8 cellular contexts compared by ENCODE assay signal in the genomic region with DNA sequence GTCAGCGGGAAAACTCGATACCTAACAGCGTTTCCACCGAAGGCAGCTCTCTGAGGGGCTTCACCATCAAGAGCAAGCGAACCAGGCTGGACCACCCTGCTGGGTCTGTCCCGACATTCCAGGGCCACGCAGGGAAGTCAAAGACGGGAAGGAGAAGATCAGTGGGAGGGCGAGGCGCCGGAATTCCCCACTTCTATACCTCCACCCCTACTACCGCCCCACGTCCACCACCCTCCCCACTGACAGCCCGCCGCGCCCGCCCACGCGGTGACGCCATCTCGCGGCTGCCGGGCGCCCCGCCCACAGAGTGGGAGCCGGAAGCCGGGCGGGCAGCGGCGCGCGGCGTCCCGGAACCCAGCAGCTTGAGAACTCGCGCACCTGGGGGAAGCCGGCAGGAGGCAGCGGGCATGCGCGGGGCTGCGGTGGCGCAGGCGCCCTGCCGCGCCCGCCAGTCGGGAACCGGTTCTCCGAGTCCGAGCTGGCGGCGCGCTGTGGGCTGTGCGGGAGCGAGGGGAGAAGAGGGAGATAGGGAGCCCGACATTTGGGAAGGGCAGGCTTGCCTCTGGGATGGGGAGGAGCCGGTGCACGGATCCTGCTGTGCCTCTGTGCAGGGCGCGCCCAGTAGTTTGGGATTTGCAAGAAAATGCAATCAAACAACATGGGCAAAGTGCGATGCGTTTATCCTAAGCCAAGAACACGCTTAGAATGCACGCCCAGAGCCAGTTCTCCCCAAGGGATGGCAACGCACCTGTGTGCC. TPM values are rescaled to one million over a fixed set of nuclear protein-coding genes. Genes with fewer than 3 reads are reported as not detected.
DNase-seq lines count a peak whose midpoint lies in the region; ATAC-seq and TF ChIP-seq lines count a peak whose summit lies in the region.

No MANE protein-coding gene starts in this region.

- H3K4me2 ChIP-seq in SK-N-SH, result peak overlapping the region; percentile 100

- CTCF ChIA-PET in GM10248 (lab: Yijun Ruan, JAX) (interaction anchor here (1.5 to 1.9 kb wide), 2 partner anchors 146 to 153 kb away, joined by 3 to 4 read pairs; no protein-coding TSS in a partner anchor), SK-N-SH (lab: Yijun Ruan, JAX) (interaction anchor here (1.0 to 1.1 kb wide), 2 partner anchors 137 to 153 kb away, joined by 3 read pairs; no protein-coding TSS in a partner anchor)

- peaks cover 13 to 17% of the 10 kb centered on the region in 2 experiments; a peak in 3 of 4 replicates for H3K4me1 ChIP-seq in SK-N-SH (ENCODE audit: control insufficient read depth in 1 of 2, insufficient read depth in 2 of 2, low read depth in 1 of 2, low read length in 1 of 2)

- peak; percentile 84 for ATAC-seq in omental fat pad (ENCODE audit: low FRiP score)

- H3K27ac Mint-ChIP-seq in activated naive CD4-positive, alpha-beta T cell treated with anti-CD3 and anti-CD28 coated beads, Interleukin-2, amount 50 U/mL, for 24 hours, result peak overlapping the region; percentile 97

- WGBS in SK-N-SH (ENCODE audit: low lambda C conversion rate), result 2% methylated on average over 34 of the region's 65 CpGs

- H3F3A ChIP-seq in SK-N-SH (replicated peaks; ENCODE audit: insufficient read depth), result peaks cover 20% of the 10 kb centered on the region

- H4K20me1 ChIP-seq in SK-N-SH (ENCODE audit: insufficient read depth), result no peaks in the 10 kb centered on the region

- H3K9me3 ChIP-seq in SK-N-SH, result no peaks in the 10 kb centered on the region

- peaks cover 4% of the 10 kb centered on the region; the same call in 1 of the 2 replicates for H3K79me2 ChIP-seq in SK-N-SH (ENCODE audit: insufficient read depth)

- POLR2A ChIA-PET in GM10248 (lab: Yijun Ruan, JAX) (no interaction called here), SK-N-SH (lab: Yijun Ruan, JAX) (interaction anchor here (0.6 to 1.1 kb wide), 3 partner anchors 10 to 270 kb away, joined by 3 to 4 read pairs (median 3); no protein-coding TSS in a partner anchor)

- DNase-seq in GM10248 (ENCODE audit: extremely low spot score), result peak; percentile 92
- no peak for DNase-seq in HFF-Myc (ENCODE audit: extremely low read depth, low read depth)
- peak; percentile 81 for DNase-seq in MV-4-11 (lab: John Stamatoyannopoulos, UW)
- peak; percentile 92 for DNase-seq in SK-N-SH
- peak; percentile 94 for DNase-seq in glomerular visceral epithelial cell (ENCODE audit: extremely low spot score)
- peak; percentile 71 for DNase-seq in omental fat pad (ENCODE audit: low spot score)

- H3K4me3 Mint-ChIP-seq in activated naive CD4-positive, alpha-beta T cell treated with anti-CD3 and anti-CD28 coated beads, Interleukin-2, amount 50 U/mL, for 24 hours, result peak overlapping the region; percentile 94

- no peaks in the 10 kb centered on the region for H3K36me3 Mint-ChIP-seq in activated naive CD4-positive, alpha-beta T cell treated with anti-CD3 and anti-CD28 coated beads, Interleukin-2, amount 50 U/mL, for 24 hours

- no peak for TF ChIP-seq EP300 in SK-N-SH (IDR thresholded peaks at IDR 0.05; ENCODE audit: borderline replicate concordance in 1 of 2, low read depth in 1 of 2, low read length in 1 of 2)

- H3K9me2 ChIP-seq in SK-N-SH, result no peaks in the 10 kb centered on the region

- TF ChIP-seq RAD21 in SK-N-SH (IDR thresholded peaks at IDR 0.05; ENCODE audit: low read length), result no peak

- H3K4me1 Mint-ChIP-seq in activated naive CD4-positive, alpha-beta T cell treated with anti-CD3 and anti-CD28 coated beads, Interleukin-2, amount 50 U/mL, for 24 hours, result peaks cover 36% of the 10 kb centered on the region

- peak overlapping the region; percentile 81 for H3K4me3 ChIP-seq in HFF-Myc (replicated peaks; ENCODE audit: low read depth, low read length)
- H3K4me3 ChIP-seq in SK-N-SH (ENCODE audit: low read depth in 2 of 2, low read length in 1 of 2), result peak overlapping the region; percentile 70 to 87

- H3K36me3 ChIP-seq in SK-N-SH (replicated peaks in 1 of 2; ENCODE audit: control insufficient read depth in 1 of 2, insufficient read depth in 2 of 2, low read length in 1 of 2), result no peaks in the 10 kb centered on the region

- H3K9ac ChIP-seq in SK-N-SH, result peak overlapping the region; percentile 67

- no peaks in the 10 kb centered on the region for H3K27me3 Mint-ChIP-seq in activated naive CD4-positive, alpha-beta T cell treated with anti-CD3 and anti-CD28 coated beads, Interleukin-2, amount 50 U/mL, for 24 hours

- no peaks in the 10 kb centered on the region for H3K9me3 Mint-ChIP-seq in activated naive CD4-positive, alpha-beta T cell treated with anti-CD3 and anti-CD28 coated beads, Interleukin-2, amount 50 U/mL, for 24 hours

- H2AFZ ChIP-seq in SK-N-SH (ENCODE audit: low read depth), result peak overlapping the region; percentile 89

- peak overlapping the region; percentile 34 to 78; a peak in 3 of 4 replicates for H3K27ac ChIP-seq in SK-N-SH (ENCODE audit: low read depth in 2 of 2, low read length in 1 of 2)
- peak overlapping the region; percentile 89 for H3K27ac ChIP-seq in temporal lobe (ENCODE audit: low read depth, low read length)

- TF ChIP-seq CTCF in GM10248 (IDR thresholded peaks at IDR 0.05; ENCODE audit: control extremely low read depth, extremely low read depth, low read depth, missing control alignments), result peak; percentile 3
- TF ChIP-seq CTCF in HFF-Myc (IDR thresholded peaks at IDR 0.05; ENCODE audit: low read depth, low read length, missing control alignments), result no peak
- TF ChIP-seq CTCF in SK-N-SH (IDR thresholded peaks at IDR 0.05), result no peak
- TF ChIP-seq CTCF in omental fat pad (IDR thresholded peaks at IDR 0.05), result no peak

- H3K27me3 ChIP-seq in SK-N-SH (ENCODE audit: insufficient read depth), result no peaks in the 10 kb centered on the region

TF ChIP-seq in SK-N-SH, 30 proteins besides CTCF, POLR2A, EP300 and RAD21:
- TF ChIP-seq NRF1 (IDR thresholded peaks at IDR 0.05; ENCODE audit: low read depth, low read length) (peak; percentile 94), MXI1 (IDR thresholded peaks at IDR 0.05; ENCODE audit: low read depth, low read length) (peak; percentile 80), FOXJ3 (CRISPR knock-in tag; IDR thresholded peaks at IDR 0.05) (no peak), GABPA (IDR thresholded peaks at IDR 0.05; ENCODE audit: low read depth) (peak; percentile 74), TAF1 (IDR thresholded peaks at IDR 0.05; ENCODE audit: borderline replicate concordance, low read depth, low read length) (peak; percentile 61; the same call in 1 of the 2 replicates), ELF1 (IDR thresholded peaks at IDR 0.05) (peak; percentile 62; the same call in 1 of the 2 replicates), CHD2 (IDR thresholded peaks at IDR 0.05; ENCODE audit: low read length, partially characterized antibody) (peak; percentile 57), FOSL2 (IDR thresholded peaks at IDR 0.05; ENCODE audit: borderline replicate concordance, low read depth) (no peak), POLR2AphosphoS5 (IDR thresholded peaks at IDR 0.05; ENCODE audit: low read depth, low read length) (peak; percentile 87)
- TF ChIP-seq, protein P1, sequence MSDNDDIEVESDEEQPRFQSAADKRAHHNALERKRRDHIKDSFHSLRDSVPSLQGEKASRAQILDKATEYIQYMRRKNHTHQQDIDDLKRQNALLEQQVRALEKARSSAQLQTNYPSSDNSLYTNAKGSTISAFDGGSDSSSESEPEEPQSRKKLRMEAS (IDR thresholded peaks at IDR 0.05; ENCODE audit: low read depth), result peak; percentile 53

RNA-seq across cellular contexts. Expression of a gene that starts 3.2 kb away (rescaled TPM):
- polyA plus RNA-seq in SK-N-SH (2012; rRNA removed), result 14.7 and 18.9 TPM in 2 replicates
- 7.5 and 8.2 TPM in 2 replicates for polyA plus RNA-seq in SK-N-SH (2012; cell fraction: cytosol; rRNA removed)
- polyA plus RNA-seq in SK-N-SH (2012; cell fraction: nucleus; rRNA removed), result 26.0 and 48.9 TPM in 2 replicates
- total RNA-seq in omental fat pad (10 to 100 TPM; 16.9 to 29.5 (median 22.4) TPM), temporal lobe (17.0 TPM)
